Comparison of ENCODE assay signal across 9 cellular contexts in genomic region chr16:31460582-31461002, GRCh38. TPM values are rescaled to one million over a fixed set of nuclear protein-coding genes. Genes with fewer than 3 reads are reported as not detected.
A peak's percentile ranks its signal among the peaks of the same experiment; 100 is the strongest.
DNase-seq lines count a peak whose midpoint lies in the region; ATAC-seq, FAIRE-seq and TF ChIP-seq lines count a peak whose summit lies in the region.
"Had no signal": no experiment of that assay in that cellular context is flagged by ENCODE, and none has a peak within 500 bp of the region (broad histone marks: within the 10 kb centered on the region; RNA-seq: fewer than 3 reads in every experiment).

No MANE protein-coding gene starts in this region.

- H2BK120ac ChIP-seq in H1 (replicated peaks; ENCODE audit: low read depth, low read length): no peak overlapping the region

- no peak overlapping the region for H3K4ac ChIP-seq in H1 (replicated peaks; ENCODE audit: insufficient read length, low read depth, low read length)

- H3K4me3 ChIP-seq in AG10803 (ENCODE audit: low read length) (peak overlapping the region; percentile 68), H1 (ENCODE audit: extremely low read depth in 1 of 4, insufficient read depth in 2 of 4, low read depth in 3 of 4, low read length in 4 of 4) (peak overlapping the region in 2 of 4 experiments; percentile 70 to 73; a peak in 3 of 8 replicates)

- peaks cover 14% of the 10 kb centered on the region for H3K36me3 Mint-ChIP-seq in nephron progenitor cell (ENCODE audit: low read depth)

- peaks cover 0 to 22% of the 10 kb centered on the region in 2 experiments; a peak in 2 of 4 replicates for H3K79me2 ChIP-seq in H1 (ENCODE audit: control insufficient read depth in 1 of 2, insufficient read depth in 2 of 2, low read length in 2 of 2)

- H2BK15ac ChIP-seq in H1 (ENCODE audit: low read length): no peak overlapping the region

- peaks cover 11% of the 10 kb centered on the region; the same call in 1 of the 2 replicates for H3K23me2 ChIP-seq in H1 (ENCODE audit: low read depth, low read length)

- CTCF ChIA-PET in H1 (lab: Charles Lee; ENCODE audit: partially characterized antibody): interaction anchor here (0.7 to 2.7 kb wide), 31 partner anchors 8 to 418 kb away, joined by 3 to 35 read pairs (median 4); partner anchors contain the start of genes AHSP, TGFB1I1 and ZNF267

- peak; percentile 81 for TF ChIP-seq CTCF in AG10803 (conservative IDR thresholded peaks at IDR 0.05; ENCODE audit: low read length)
- TF ChIP-seq CTCF in H1 (IDR thresholded peaks at IDR 0.05; ENCODE audit: control extremely low read depth in 1 of 3, insufficient read depth in 1 of 3, low read depth in 1 of 3, low read length in 3 of 3): peak in 1 of 3 experiments; percentile 63; a peak in 2 of 4 replicates
- peak; percentile 59 for TF ChIP-seq CTCF in nephron progenitor cell (IDR thresholded peaks at IDR 0.05)

- no peak overlapping the region for H3K18ac ChIP-seq in H1 (ENCODE audit: extremely low read depth, low read length)

- peak overlapping the region; percentile 89 for H3K4me3 Mint-ChIP-seq in nephron progenitor cell

- ATAC-seq in HG02938 (IDR thresholded peaks at IDR 0.05; ENCODE audit: unreplicated experiment) (no peak), GM21381 (IDR thresholded peaks at IDR 0.05; ENCODE audit: unreplicated experiment) (no peak)

- no peak overlapping the region for H2BK5ac ChIP-seq in H1 (ENCODE audit: low read depth, low read length)

- WGBS in H1 (ENCODE audit: extremely low coverage in 1 of 2, insufficient coverage in 1 of 2, insufficient read length in 1 of 2, insufficient replicate concordance in 2 of 2, low coverage in 1 of 2, low lambda C conversion rate in 2 of 2, missing lambda C conversion rate in 1 of 2), 2 experiments: 73% methylated on average over 8 of the region's 8 CpGs; no CpG with 5 or more reads in 1 of the 2 experiments

- H4K5ac ChIP-seq in H1 (ENCODE audit: insufficient read length, low read depth, low read length): no peak overlapping the region

- no peak overlapping the region for H4K8ac ChIP-seq in H1 (ENCODE audit: extremely low read depth, insufficient read depth, low read length)

- FAIRE-seq in GM18507 (lab: Jason Lieb, UNC) (peak; percentile 73), H1 (lab: Jason Lieb, UNC) (no peak)

- H3K9ac ChIP-seq in H1 (replicated peaks in 1 of 4; ENCODE audit: extremely low read depth in 1 of 4, low read depth in 3 of 4, low read length in 3 of 4): no peak overlapping the region; a peak in 1 of 7 replicates

- no peak overlapping the region for H3K23ac ChIP-seq in H1 (ENCODE audit: insufficient read length)

- H2AK5ac ChIP-seq in H1 (ENCODE audit: low read depth, low read length): no peak overlapping the region

- peak overlapping the region; percentile 87 to 88; a peak in 3 of 4 replicates for H3K4me2 ChIP-seq in H1 (ENCODE audit: insufficient read depth in 1 of 2, low read depth in 2 of 2, low read length in 2 of 2)

- no peaks in the 10 kb centered on the region for H3K27me3 ChIP-seq in H1 (replicated peaks in 1 of 4; ENCODE audit: control insufficient read depth in 3 of 4, extremely low read depth in 1 of 4, insufficient read depth in 3 of 4, low read length in 3 of 4)

- H4K20me1 ChIP-seq in H1 (replicated peaks in 1 of 2; ENCODE audit: control insufficient read depth in 1 of 2, insufficient read depth in 2 of 2, low read length in 2 of 2): peaks cover 12 to 15% of the 10 kb centered on the region in 2 experiments

- TF ChIP-seq POLR2A in H1 (IDR thresholded peaks at IDR 0.05; ENCODE audit: control extremely low read depth in 1 of 2, low read depth in 2 of 2, low read length in 2 of 2): no peak

- H3K9me3 Mint-ChIP-seq in nephron progenitor cell: no peaks in the 10 kb centered on the region

- DNase-seq in AG10803 (ENCODE audit: low read depth): peak; percentile 88
- DNase-seq in GM18507 (ENCODE audit: extremely low spot score, insufficient read length, low read depth): no peak
- DNase-seq in RPMI8226: peak; percentile 61
- DNase-seq in H1 (ENCODE audit: low read depth in 1 of 2, low spot score in 2 of 2): no peak
- no peak for DNase-seq in nephron progenitor cell
- no peak for DNase-seq in NK-92 treated with Interleukin-12 subunit alpha and Interleukin-12 subunit beta, amount 100 ng/mL, for 24 hours (lab: John Stamatoyannopoulos, UW)

- H3K27ac Mint-ChIP-seq in nephron progenitor cell: peak overlapping the region; percentile 97

- H3K9me3 ChIP-seq in H1 (ENCODE audit: insufficient read depth in 2 of 2, low read depth in 1 of 2, low read length in 1 of 2): no peaks in the 10 kb centered on the region

- peaks cover 0 to 13% (median 1%) of the 10 kb centered on the region in 4 experiments; a peak in 4 of 8 replicates for H3K36me3 ChIP-seq in H1 (ENCODE audit: control insufficient read depth in 2 of 4, insufficient read depth in 4 of 4, low read length in 3 of 4)

- peaks cover 8% of the 10 kb centered on the region for H3K79me1 ChIP-seq in H1 (ENCODE audit: low read depth, low read length)

- H3K27me3 Mint-ChIP-seq in nephron progenitor cell (ENCODE audit: low read depth, poor library complexity): no peaks in the 10 kb centered on the region

- H3K4me1 ChIP-seq in H1 (replicated peaks in 1 of 4; ENCODE audit: control insufficient read depth in 3 of 4, insufficient read depth in 4 of 4, low read length in 3 of 4): peaks cover 0 to 16% (median 6%) of the 10 kb centered on the region in 4 experiments; a peak in 5 of 7 replicates

- peak; percentile 11 to 31; a peak in 2 of 4 replicates for TF ChIP-seq RAD21 in H1 (IDR thresholded peaks at IDR 0.05 in 1 of 2, conservative IDR thresholded peaks at IDR 0.05 in 1 of 2; ENCODE audit: low read depth in 2 of 2, low read length in 2 of 2)

- H4K91ac ChIP-seq in H1 (replicated peaks; ENCODE audit: insufficient read length, low read length): no peak overlapping the region

- no peak overlapping the region for H3K27ac ChIP-seq in H1 (ENCODE audit: low read depth, low read length)

- H2AFZ ChIP-seq in H1 (ENCODE audit: low read length): no peak overlapping the region

- TF ChIP-seq EP300 in H1 (IDR thresholded peaks at IDR 0.05; ENCODE audit: borderline replicate concordance in 1 of 2, low read depth in 2 of 2, low read length in 2 of 2): no peak

- POLR2A ChIA-PET in H1 (lab: Charles Lee; ENCODE audit: partially characterized antibody): interaction anchor here (1.0 to 4.5 kb wide), 12 partner anchors 8 to 387 kb away, joined by 3 to 40 read pairs (median 5); partner anchors contain the start of genes FUS, TGFB1I1, ZNF646 and ZNF668

- H3K14ac ChIP-seq in H1 (ENCODE audit: insufficient read length): no peak overlapping the region

- H2BK20ac ChIP-seq in H1 (ENCODE audit: low read length): no peak overlapping the region

- H3K56ac ChIP-seq in H1 (replicated peaks; ENCODE audit: insufficient read length, low read depth, low read length): no peak overlapping the region

- H3K4me1 Mint-ChIP-seq in nephron progenitor cell: peaks cover 38% of the 10 kb centered on the region

- H2BK12ac ChIP-seq in H1 (ENCODE audit: low read depth, low read length): no peak overlapping the region

RNA-seq across cellular contexts. Expression of gene ARMC5, which starts 1.3 kb away (rescaled TPM):
- 8.7 and 8.9 TPM in 2 replicates for total RNA-seq in H1 (2021; fragmentation: NEBNext Ultra II Directional; extraction: Animal tissue kit (Norgen Biotek cat#: 25700))
- 7.8 and 16.4 TPM in 2 replicates for polyA plus RNA-seq in H1 (2011; rRNA removed)
- 7.8 TPM for polyA plus RNA-seq in H1 (2011; cell fraction: cytosol; rRNA removed)
- polyA plus RNA-seq in H1 (2011; cell fraction: nucleus; rRNA removed): 29.9 TPM
- polyA plus RNA-seq in H1 (2012, experiment 1 of 2): 5.1 to 9.5 TPM (median 8.8 TPM) in 4 replicates
- polyA plus RNA-seq in H1 (2012, experiment 2 of 2): 7.5 TPM
- 7.8 TPM for polyA plus RNA-seq in H1 (2013, experiment 1 of 2)
- polyA plus RNA-seq in H1 (2013, experiment 2 of 2): 6.2 TPM
- polyA minus RNA-seq in H1 (2011; rRNA and poly(A)+ RNA removed): 3.4 TPM in 2 replicates
- polyA minus RNA-seq in H1 (2011; cell fraction: cytosol; rRNA and poly(A)+ RNA removed): 5.3 TPM
- 10.0 TPM for polyA minus RNA-seq in H1 (2011; cell fraction: nucleus; rRNA and poly(A)+ RNA removed)

RNA-seq across cellular contexts. Expression of gene TGFB1I1, which starts 11.4 kb away (rescaled TPM):
- 5.8 and 7.0 TPM in 2 replicates for total RNA-seq in H1 (2021; fragmentation: NEBNext Ultra II Directional; extraction: Animal tissue kit (Norgen Biotek cat#: 25700))
- 4.8 and 5.6 TPM in 2 replicates for polyA plus RNA-seq in H1 (2011; rRNA removed)
- 2.8 TPM for polyA plus RNA-seq in H1 (2011; cell fraction: cytosol; rRNA removed)
- polyA plus RNA-seq in H1 (2011; cell fraction: nucleus; rRNA removed): 5.2 TPM
- polyA plus RNA-seq in H1 (2012, experiment 1 of 2): 3.1 to 6.8 TPM (median 6.4 TPM) in 4 replicates
- 6.7 TPM for polyA plus RNA-seq in H1 (2012, experiment 2 of 2)
- 5.6 TPM for polyA plus RNA-seq in H1 (2013, experiment 1 of 2)
- polyA plus RNA-seq in H1 (2013, experiment 2 of 2): 5.3 TPM
- 1.4 and 3.4 TPM in 2 replicates for polyA minus RNA-seq in H1 (2011; rRNA and poly(A)+ RNA removed)
- 4.8 TPM for polyA minus RNA-seq in H1 (2011; cell fraction: cytosol; rRNA and poly(A)+ RNA removed)
- 5.4 TPM for polyA minus RNA-seq in H1 (2011; cell fraction: nucleus; rRNA and poly(A)+ RNA removed)

RNA-seq across cellular contexts. Expression of gene ZNF843, which starts 18.0 kb away (rescaled TPM):
- 0.15 and 0.19 TPM in 2 replicates for total RNA-seq in H1 (2021; fragmentation: NEBNext Ultra II Directional; extraction: Animal tissue kit (Norgen Biotek cat#: 25700))
- 0.32 and 0.36 TPM in 2 replicates for polyA plus RNA-seq in H1 (2011; rRNA removed)
- 0.28 TPM for polyA plus RNA-seq in H1 (2011; cell fraction: cytosol; rRNA removed)
- polyA plus RNA-seq in H1 (2011; cell fraction: nucleus; rRNA removed): 0.27 TPM
- polyA plus RNA-seq in H1 (2012, experiment 1 of 2): 0.08 to 0.17 TPM (median 0.11 TPM) in 4 replicates
- 0.18 TPM for polyA plus RNA-seq in H1 (2012, experiment 2 of 2)
- polyA plus RNA-seq in H1 (2013, experiment 1 of 2): 0.10 TPM
- 0.15 TPM for polyA plus RNA-seq in H1 (2013, experiment 2 of 2)
- 0.29 and 0.32 TPM in 2 replicates for polyA minus RNA-seq in H1 (2011; rRNA and poly(A)+ RNA removed)
- polyA minus RNA-seq in H1 (2011; cell fraction: cytosol; rRNA and poly(A)+ RNA removed): not detected
- polyA minus RNA-seq in H1 (2011; cell fraction: nucleus; rRNA and poly(A)+ RNA removed): 0.30 TPM

RNA-seq across cellular contexts. Expression of gene SLC5A2, which starts 22.3 kb away (rescaled TPM):
- total RNA-seq in H1 (2021; fragmentation: NEBNext Ultra II Directional; extraction: Animal tissue kit (Norgen Biotek cat#: 25700)): 0.56 and 1.1 TPM in 2 replicates
- 4.1 and 4.4 TPM in 2 replicates for polyA plus RNA-seq in H1 (2011; rRNA removed)
- 2.4 TPM for polyA plus RNA-seq in H1 (2011; cell fraction: cytosol; rRNA removed)
- polyA plus RNA-seq in H1 (2011; cell fraction: nucleus; rRNA removed): 5.1 TPM
- polyA plus RNA-seq in H1 (2012, experiment 1 of 2): 3.1 to 5.5 TPM (median 4.1 TPM) in 4 replicates
- polyA plus RNA-seq in H1 (2012, experiment 2 of 2): 2.7 TPM
- polyA plus RNA-seq in H1 (2013, experiment 1 of 2): 1.0 TPM
- 0.77 TPM for polyA plus RNA-seq in H1 (2013, experiment 2 of 2)
- polyA minus RNA-seq in H1 (2011; rRNA and poly(A)+ RNA removed): 1.4 and 1.8 TPM in 2 replicates
- 0.81 TPM for polyA minus RNA-seq in H1 (2011; cell fraction: cytosol; rRNA and poly(A)+ RNA removed)
- polyA minus RNA-seq in H1 (2011; cell fraction: nucleus; rRNA and poly(A)+ RNA removed): 5.9 TPM
- total RNA-seq: NCI-H460 had no signal

RNA-seq across cellular contexts. Expression of gene COX6A2, which starts 32.4 kb away (rescaled TPM):
- not detected in 2 replicates for total RNA-seq in H1 (2021; fragmentation: NEBNext Ultra II Directional; extraction: Animal tissue kit (Norgen Biotek cat#: 25700))
- 0.79 and 1.6 TPM in 2 replicates for polyA plus RNA-seq in H1 (2011; rRNA removed)
- not detected for polyA plus RNA-seq in H1 (2011; cell fraction: cytosol; rRNA removed)
- 1.4 TPM for polyA plus RNA-seq in H1 (2011; cell fraction: nucleus; rRNA removed)
- polyA plus RNA-seq in H1 (2012, experiment 1 of 2): 1.3 to 3.0 TPM (median 2.3 TPM) in 3 of 4 replicates, not detected in the other
- not detected for polyA plus RNA-seq in H1 (2012, experiment 2 of 2)
- polyA plus RNA-seq in H1 (2013, experiment 1 of 2): 2.7 TPM
- 1.3 TPM for polyA plus RNA-seq in H1 (2013, experiment 2 of 2)
- polyA minus RNA-seq in H1 (2011; rRNA and poly(A)+ RNA removed): not detected in 2 replicates
- polyA minus RNA-seq in H1 (2011; cell fraction: cytosol; rRNA and poly(A)+ RNA removed): not detected
- polyA minus RNA-seq in H1 (2011; cell fraction: nucleus; rRNA and poly(A)+ RNA removed): 2.9 TPM
- total RNA-seq: NCI-H460 had no signal

Comparison
In these comparisons a context has a peak if more than half of its experiments do, and no peak if none do; other contexts are left out.
1. DNase-seq: peak in AG10803 (single experiment) and RPMI8226 (single experiment); none in GM18507 (single experiment), H1 (0 of 2), nephron progenitor cell (single experiment) and NK-92 treated with Interleukin-12 subunit alpha and Interleukin-12 subunit beta, amount 100 ng/mL, for 24 hours (single experiment).